ENCODE assay signal across 10 cellular contexts in the genomic region with DNA sequence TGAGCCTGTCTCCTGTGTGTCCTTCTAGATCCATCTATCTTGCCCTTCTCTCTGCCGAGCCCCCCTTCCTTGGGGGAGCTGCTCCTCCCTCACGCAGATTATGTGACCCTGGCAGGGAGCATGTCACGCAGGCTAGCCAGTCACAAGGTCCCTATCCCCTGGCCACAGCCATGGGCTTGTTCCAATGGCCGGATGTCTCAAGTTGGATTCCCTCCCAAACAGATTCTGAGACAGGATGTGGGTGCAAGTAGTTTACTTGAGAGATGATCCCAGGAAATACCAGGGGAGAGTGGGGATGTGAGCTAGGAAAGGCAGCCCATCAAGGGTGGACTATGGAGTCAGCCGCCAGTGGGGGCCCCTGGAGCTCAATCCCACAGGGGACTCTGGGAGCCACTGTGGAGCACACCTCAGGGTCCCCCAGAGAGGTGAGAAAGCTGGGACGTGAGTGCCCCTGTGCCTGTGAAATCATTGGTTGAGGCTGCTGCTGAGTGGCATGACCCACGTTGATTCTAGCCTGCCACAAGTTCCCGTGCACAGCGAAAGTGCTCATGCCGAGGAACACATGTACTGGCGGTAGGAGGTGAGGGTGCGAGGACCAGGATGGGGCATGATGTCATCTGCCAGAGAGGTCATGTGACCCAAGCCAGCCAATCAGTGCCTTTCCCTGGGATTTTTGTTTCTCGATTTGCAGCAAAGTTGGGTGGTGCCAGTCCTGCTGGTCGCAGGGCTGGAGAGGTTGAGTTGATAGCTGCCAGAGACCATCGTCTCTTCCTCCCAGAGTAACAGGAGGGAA.
"Had no signal": no experiment of that assay in that cellular context is flagged by ENCODE, and none has a peak within 500 bp of the region (broad histone marks: within the 10 kb centered on the region; RNA-seq: fewer than 3 reads in every experiment).

No MANE protein-coding gene starts in this region.

- H3K4me1 Mint-ChIP-seq: natural killer cell had no signal

- ATAC-seq: natural killer cell; stimulated activated naive B cell treated with anti-CD40 and anti-IgM and Interleukin-4, amounts not matched to agents 10 μg/mL and 1 μg/mL and 100 μg/mL, for 72 hours had no signal

- H3K36me3 Mint-ChIP-seq: natural killer cell; stimulated activated naive B cell treated with anti-CD40 and anti-IgM and Interleukin-4, amounts not matched to agents 10 μg/mL and 1 μg/mL and 100 μg/mL, for 72 hours; type B pancreatic cell had no signal

- H3K4me3 Mint-ChIP-seq: natural killer cell; stimulated activated naive B cell treated with anti-CD40 and anti-IgM and Interleukin-4, amounts not matched to agents 10 μg/mL and 1 μg/mL and 100 μg/mL, for 72 hours; type B pancreatic cell had no signal

- H3K9me3 Mint-ChIP-seq: activated T-helper 2 cell treated with anti-CD3 and anti-CD28 coated beads, Interferon-gamma antibody, Interleukin-2, Interleukin-4, amounts not matched to agents 10 μg/mL and 5 μg/mL and 100 μg/mL, durations not matched to agents 14 hours and 24 hours and 36 hours; natural killer cell; stimulated activated naive B cell treated with anti-CD40 and anti-IgM and Interleukin-4, amounts not matched to agents 10 μg/mL and 1 μg/mL and 100 μg/mL, for 72 hours; type B pancreatic cell had no signal

- H3K27ac Mint-ChIP-seq: activated T-helper 2 cell treated with anti-CD3 and anti-CD28 coated beads, Interferon-gamma antibody, Interleukin-2, Interleukin-4, amounts not matched to agents 10 μg/mL and 5 μg/mL and 100 μg/mL, durations not matched to agents 14 hours and 24 hours and 36 hours; natural killer cell; stimulated activated naive B cell treated with anti-CD40 and anti-IgM and Interleukin-4, amounts not matched to agents 10 μg/mL and 1 μg/mL and 100 μg/mL, for 72 hours; type B pancreatic cell had no signal

- DNase-seq: activated naive CD4-positive, alpha-beta T cell treated with anti-CD3 and anti-CD28 coated beads, Interleukin-2, amount 50 U/mL, for 16 hours; amniotic stem cell; brain microvascular endothelial cell; dermis blood vessel endothelial cell; natural killer cell; sigmoid colon; stimulated activated CD4-positive, alpha-beta T cell treated with anti-CD3 and anti-CD28 coated beads, Interleukin-2, amount 100 ng/mL, for 24 hours; stimulated activated naive B cell treated with anti-CD40 and anti-IgM and Interleukin-4, amounts not matched to agents 10 μg/mL and 1 μg/mL and 100 μg/mL, for 72 hours had no signal
